In the genomic region with DNA sequence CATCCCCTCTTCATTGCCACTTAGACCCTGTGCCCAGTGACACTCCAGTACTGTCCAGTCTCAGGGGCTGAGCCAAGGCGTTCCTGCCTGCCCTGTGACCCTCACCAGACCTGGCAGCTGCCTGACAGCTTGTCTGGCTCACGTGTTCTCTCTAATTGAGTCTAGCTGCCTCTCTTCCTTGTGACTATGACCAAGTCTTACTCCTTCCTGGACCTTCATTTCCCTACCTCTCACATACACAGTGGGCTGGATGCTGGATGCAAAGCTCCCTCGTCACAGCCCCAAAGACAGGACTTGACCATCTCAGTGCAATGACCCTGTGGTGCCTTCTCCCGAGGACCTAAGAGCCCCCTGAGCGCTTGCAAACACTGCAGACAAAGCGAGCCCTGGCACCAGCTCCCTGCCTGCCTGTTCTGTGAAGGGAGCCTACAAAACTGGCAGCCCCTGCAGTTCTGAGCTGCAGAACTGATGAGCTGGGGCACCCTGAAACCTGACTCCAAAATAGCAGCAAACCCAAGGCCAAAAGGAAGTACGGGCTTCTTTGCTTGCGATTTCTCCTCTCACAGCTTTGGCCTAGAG, we compare ENCODE assay signal across 8 cellular contexts. TPM values are rescaled to one million over a fixed set of nuclear protein-coding genes. Genes with fewer than 3 reads are reported as not detected.
DNase-seq lines count a peak whose midpoint lies in the region; TF ChIP-seq lines count a peak whose summit lies in the region.

No MANE protein-coding gene starts in this region.

- H3K9ac ChIP-seq in adipocyte (ENCODE audit: low read length), result peak overlapping the region; percentile 89

- H3K27me3 Mint-ChIP-seq in activated CD4-positive, alpha-beta T cell treated with anti-CD3 and anti-CD28 coated beads, Interleukin-2, amount 10 ng/mL, durations not matched to agents 24 days and 14 days, result no peaks in the 10 kb centered on the region

- no peaks in the 10 kb centered on the region for H3K9me3 Mint-ChIP-seq in activated CD4-positive, alpha-beta T cell treated with anti-CD3 and anti-CD28 coated beads, Interleukin-2, amount 10 ng/mL, durations not matched to agents 24 days and 14 days

- intact Hi-C loops in activated CD4-positive, alpha-beta T cell treated with anti-CD3 and anti-CD28 coated beads, Interleukin-2, amount 10 ng/mL, durations not matched to agents 24 days and 14 days (cut with micrococcal nuclease), result loop anchor here (5.0 kb wide), 3 partner anchors 802 to 1142 kb away; a partner anchor contains a TSS

- DNase-seq in activated CD4-positive, alpha-beta T cell treated with anti-CD3 and anti-CD28 coated beads, Interleukin-2, amount 10 ng/mL, durations not matched to agents 24 days and 14 days, result peak; percentile 69
- DNase-seq in activated CD4-positive, alpha-beta T cell treated with anti-CD3 and anti-CD28 coated beads, Interleukin-2, amount 50 U/mL, for 1 hour, result no peak
- peak; percentile 59 for DNase-seq in adipocyte (ENCODE audit: low read depth)
- DNase-seq in kidney epithelial cell (ENCODE audit: low read depth), result no peak
- peak; percentile 13 for DNase-seq in superior temporal gyrus (ENCODE audit: extremely low spot score)
- DNase-seq in SKM-1 treated with dmso at 0.1 percent for 144 hours (lab: John Stamatoyannopoulos, UW; ENCODE audit: unreplicated experiment), result no peak
- no peak for DNase-seq in SIG-M5 (lab: John Stamatoyannopoulos, UW)
- no peak for DNase-seq in NCI-H524 (lab: John Stamatoyannopoulos, UW)

- H3K4me1 Mint-ChIP-seq in activated CD4-positive, alpha-beta T cell treated with anti-CD3 and anti-CD28 coated beads, Interleukin-2, amount 10 ng/mL, durations not matched to agents 24 days and 14 days, result peaks cover 71% of the 10 kb centered on the region

- H3K27ac Mint-ChIP-seq in activated CD4-positive, alpha-beta T cell treated with anti-CD3 and anti-CD28 coated beads, Interleukin-2, amount 10 ng/mL, durations not matched to agents 24 days and 14 days, result peak overlapping the region; percentile 87

- peaks cover 37% of the 10 kb centered on the region for H3K36me3 Mint-ChIP-seq in activated CD4-positive, alpha-beta T cell treated with anti-CD3 and anti-CD28 coated beads, Interleukin-2, amount 10 ng/mL, durations not matched to agents 24 days and 14 days (ENCODE audit: low read depth)

- peak overlapping the region; percentile 96 for H3K4me3 Mint-ChIP-seq in activated CD4-positive, alpha-beta T cell treated with anti-CD3 and anti-CD28 coated beads, Interleukin-2, amount 10 ng/mL, durations not matched to agents 24 days and 14 days

- H3K9me3 ChIP-seq in adipocyte (ENCODE audit: control insufficient read depth, low read length), result no peaks in the 10 kb centered on the region

- H3K36me3 ChIP-seq in adipocyte (ENCODE audit: control insufficient read depth, insufficient read depth, low read length, severe bottlenecking) (no peaks in the 10 kb centered on the region), kidney epithelial cell (ENCODE audit: control insufficient read depth, insufficient read depth, low read length) (no peaks in the 10 kb centered on the region)

- no peaks in the 10 kb centered on the region for H3K27me3 ChIP-seq in adipocyte (replicated peaks; ENCODE audit: control insufficient read depth, insufficient read depth, low read length)
- no peaks in the 10 kb centered on the region for H3K27me3 ChIP-seq in kidney epithelial cell (ENCODE audit: control insufficient read depth, insufficient read depth, low read length)

- H3K4me3 ChIP-seq in adipocyte (ENCODE audit: low read length) (peak overlapping the region; percentile 93), kidney epithelial cell (ENCODE audit: low read depth, low read length) (peak overlapping the region; percentile 48)

- H3K4me1 ChIP-seq in adipocyte (ENCODE audit: control insufficient read depth, insufficient read depth, low read length), result peaks cover 78% of the 10 kb centered on the region

- no peak for TF ChIP-seq CTCF in kidney epithelial cell (IDR thresholded peaks at IDR 0.05; ENCODE audit: insufficient read depth, low read length, poor library complexity, severe bottlenecking)

RNA-seq across cellular contexts. Expression of a gene that starts 1.7 kb away (rescaled TPM):
- 35.6 and 38.0 TPM in 2 replicates for total RNA-seq in activated CD4-positive, alpha-beta T cell treated with anti-CD3 and anti-CD28 coated beads, Interleukin-2, amount 10 ng/mL, durations not matched to agents 24 days and 14 days
- 60.1 and 62.5 TPM in 2 replicates for total RNA-seq in kidney epithelial cell

RNA-seq across cellular contexts. Expression of a gene that starts 3.8 kb away (rescaled TPM):
- 35.9 and 36.2 TPM in 2 replicates for total RNA-seq in activated CD4-positive, alpha-beta T cell treated with anti-CD3 and anti-CD28 coated beads, Interleukin-2, amount 10 ng/mL, durations not matched to agents 24 days and 14 days
- total RNA-seq in kidney epithelial cell, result 19.8 and 20.9 TPM in 2 replicates

Comparison
In these comparisons a context has a peak if more than half of its experiments do, and no peak if none do; other contexts are left out.
1. DNase-seq: peak in activated CD4-positive, alpha-beta T cell treated with anti-CD3 and anti-CD28 coated beads, Interleukin-2, amount 10 ng/mL, durations not matched to agents 24 days and 14 days (single experiment), adipocyte (single experiment) and superior temporal gyrus (single experiment); none in activated CD4-positive, alpha-beta T cell treated with anti-CD3 and anti-CD28 coated beads, Interleukin-2, amount 50 U/mL, for 1 hour (single experiment), kidney epithelial cell (single experiment), SKM-1 treated with dmso at 0.1 percent for 144 hours (single experiment), SIG-M5 (single experiment) and NCI-H524 (0 of 2).